In the genomic region with DNA sequence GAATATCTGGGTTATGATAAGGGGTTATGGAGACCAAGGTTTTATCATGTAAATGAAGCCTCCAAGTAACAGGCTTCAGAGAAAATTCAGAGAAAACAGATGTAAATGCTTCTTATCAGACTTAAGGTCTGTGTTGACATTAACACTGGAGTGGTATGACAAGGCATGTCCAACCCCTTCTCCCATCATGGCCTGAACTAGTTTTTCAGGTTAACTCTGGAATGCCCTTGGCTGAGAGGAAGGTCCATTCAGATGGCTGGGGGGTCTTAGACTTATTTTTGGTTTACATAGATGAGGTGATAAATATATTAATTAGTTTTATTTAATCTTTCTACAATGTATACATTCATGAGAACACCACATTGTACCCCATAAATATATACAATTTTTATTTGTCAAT, we compare ENCODE assay signal across 8 cellular contexts.
"Had no signal": no experiment of that assay in that cellular context is flagged by ENCODE, and none has a peak within 500 bp of the region (broad histone marks: within the 10 kb centered on the region; RNA-seq: fewer than 3 reads in every experiment).

No MANE protein-coding gene starts in this region.

- H3K4me3 Mint-ChIP-seq: HFFc6 had no signal

- H3K36me3 ChIP-seq: HAP-1 had no signal

- H3K9ac ChIP-seq: GM23248 had no signal

- H3K9me3 ChIP-seq: HAP-1 had no signal

- H3K9me3 Mint-ChIP-seq: HFFc6 had no signal

- H3K4me1 ChIP-seq: HAP-1 had no signal

- DNase-seq: GM23248, GOT3, H7, HFFc6, IMR-90 had no signal

- H3K27ac Mint-ChIP-seq: HFFc6 had no signal

- ATAC-seq: HCT116, K562 had no signal

- H3K4me3 ChIP-seq: GM23248, HAP-1, K562 had no signal

- H3K27ac ChIP-seq: GM23248 had no signal
